11 cellular contexts compared by ENCODE assay signal in genomic region chr1:186102559-186103148, GRCh38.
A peak's percentile ranks its signal among the peaks of the same experiment; 100 is the strongest.
DNase-seq lines count a peak whose midpoint lies in the region; ATAC-seq, FAIRE-seq and TF ChIP-seq lines count a peak whose summit lies in the region.
"Had no signal": no experiment of that assay in that cellular context is flagged by ENCODE, and none has a peak within 500 bp of the region (broad histone marks: within the 10 kb centered on the region; RNA-seq: fewer than 3 reads in every experiment).

No MANE protein-coding gene starts in this region.

- DNase-seq in HTR-8/SVneo (ENCODE audit: insufficient read length, low spot score) (peak; percentile 14), adrenal gland (peak; percentile 22 to 57 (median 31)), glomerular visceral epithelial cell (ENCODE audit: extremely low spot score) (peak; percentile 53), smooth muscle cell of the brain vasculature (ENCODE audit: low read depth, low spot score) (peak; percentile 85), islet precursor cell (no peak), NCI-H82 treated with DMSO at 0.1 percent for 48 hours (lab: John Stamatoyannopoulos, UW; ENCODE audit: unreplicated experiment) (no peak), middle frontal gyrus (ENCODE audit: extremely low spot score, low spot score) (no peak)
- DNase-seq: activated CD4-positive, alpha-beta T cell treated with anti-CD3 and anti-CD28 coated beads for 4 hours; body of pancreas; NCI-H526 treated with DMSO at 0.1 percent for 48 hours had no signal

- no peak for TF ChIP-seq POLR2A in adrenal gland (IDR thresholded peaks at IDR 0.05)

- FAIRE-seq in HTR-8/SVneo (lab: Jason Lieb, UNC): no peak

- peak overlapping the region in 3 of 5 donors; percentile 4 to 64 (median 24) for H3K27ac ChIP-seq in adrenal gland
- H3K27ac ChIP-seq: body of pancreas had no signal

- 10 to 15% (median 13%) methylated on average over 3 of the region's 3 CpGs for WGBS in adrenal gland, 4 donors

- H3K4me3 ChIP-seq in adrenal gland: peak overlapping the region in 1 of 4 donors; percentile 1
- H3K4me3 ChIP-seq: body of pancreas had no signal

- H3K36me3 ChIP-seq in adrenal gland (replicated peaks in 1 of 2): no peaks in the 10 kb centered on the region

- no peaks in the 10 kb centered on the region for H3K27me3 ChIP-seq in adrenal gland
- H3K27me3 ChIP-seq: body of pancreas had no signal

- intact Hi-C loops in adrenal gland (cut with DNase I): no loop called here

- ATAC-seq in GM21737 (IDR thresholded peaks at IDR 0.05; ENCODE audit: unreplicated experiment): no peak
- ATAC-seq: body of pancreas had no signal

- no peaks in the 10 kb centered on the region for H3K9me3 ChIP-seq in adrenal gland (replicated peaks in 1 of 3)
- H3K9me3 ChIP-seq: body of pancreas had no signal

- no peak for TF ChIP-seq CTCF in adrenal gland (IDR thresholded peaks at IDR 0.05)

- peaks cover 0 to 7% of the 10 kb centered on the region in 2 donors for H3K4me1 ChIP-seq in adrenal gland (replicated peaks in 1 of 2)
- H3K4me1 ChIP-seq: body of pancreas had no signal

Comparison
In these comparisons a context has a peak if more than half of its experiments do, and no peak if none do; other contexts are left out.
1. DNase-seq: peak in HTR-8/SVneo (single experiment), adrenal gland (7 of 7), glomerular visceral epithelial cell (single experiment) and smooth muscle cell of the brain vasculature (single experiment); none in islet precursor cell (single experiment), NCI-H82 treated with DMSO at 0.1 percent for 48 hours (single experiment) and middle frontal gyrus (single experiment).